In the genomic region with DNA sequence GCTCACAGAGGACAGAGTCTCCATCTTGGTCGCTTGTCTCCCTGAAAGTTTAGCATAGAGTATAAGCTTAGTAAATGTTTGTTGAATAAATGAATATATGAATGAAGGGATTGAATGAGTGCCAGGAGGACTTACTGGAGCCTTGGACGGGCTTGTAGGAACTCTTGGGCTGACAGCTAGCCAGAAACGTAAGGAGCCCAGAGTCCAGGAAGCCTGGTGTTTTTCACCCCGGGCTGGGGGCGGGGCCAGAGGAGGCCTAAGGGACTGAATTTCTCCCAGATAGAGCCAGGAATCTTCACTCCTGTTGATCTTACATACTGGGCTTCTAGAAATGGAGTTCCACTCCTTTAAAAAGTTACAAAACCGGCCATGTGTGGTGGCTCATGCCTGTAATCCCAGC, we compare ENCODE assay signal across 21 cellular contexts.
A peak's percentile ranks its signal among the peaks of the same experiment; 100 is the strongest.
DNase-seq lines count a peak whose midpoint lies in the region; ATAC-seq, FAIRE-seq and TF ChIP-seq lines count a peak whose summit lies in the region.
"Had no signal": no experiment of that assay in that cellular context is flagged by ENCODE, and none has a peak within 500 bp of the region (broad histone marks: within the 10 kb centered on the region; RNA-seq: fewer than 3 reads in every experiment).

No MANE protein-coding gene starts in this region.

- H3K4me3 ChIP-seq in esophagus muscularis mucosa = no peak overlapping the region
- no peak overlapping the region for H3K4me3 ChIP-seq in left lung
- H3K4me3 ChIP-seq in smooth muscle cell = no peak overlapping the region
- H3K4me3 ChIP-seq: adrenal gland, prostate gland had no signal

- H2AFZ ChIP-seq in smooth muscle cell (ENCODE audit: low read depth) = no peak overlapping the region

- no peak for TF ChIP-seq EP300 in esophagus muscularis mucosa (IDR thresholded peaks at IDR 0.05)

- peak overlapping the region; percentile 35 for H3K4me2 ChIP-seq in smooth muscle cell

- peak; percentile 74 for ATAC-seq in left lung
- ATAC-seq: natural killer cell had no signal

- H4K20me1 ChIP-seq in smooth muscle cell (ENCODE audit: low read depth) = no peaks in the 10 kb centered on the region

- 37% methylated on average over 3 of the region's 6 CpGs for WGBS in esophagus muscularis mucosa
- WGBS in smooth muscle cell (ENCODE audit: low lambda C conversion rate) = 50% methylated on average over 6 of the region's 6 CpGs

- DNase-seq in ELF-1 (ENCODE audit: low read depth, low spot score) (peak; percentile 75), esophagus muscularis mucosa (ENCODE audit: extremely low spot score) (peak; percentile 91), left lung (peak in 1 of 2 donors; percentile 61), smooth muscle cell (lab: John Stamatoyannopoulos, UW; ENCODE audit: unreplicated experiment) (no peak), NCI-H510A treated with DMSO at 0.1 percent for 48 hours (lab: John Stamatoyannopoulos, UW) (no peak), NCI-H345 treated with DMSO at 0.1 percent for 48 hours (lab: John Stamatoyannopoulos, UW; ENCODE audit: unreplicated experiment) (no peak), NCI-H2107 (lab: John Stamatoyannopoulos, UW) (no peak), HTR-8/SVneo (ENCODE audit: insufficient read length, low spot score) (no peak)
- DNase-seq: activated CD4-positive, alpha-beta T cell treated with anti-CD3 and anti-CD28 coated beads, Interleukin-2, amount 10 ng/mL, durations not matched to agents 7 days and 5 days; activated CD8-positive, alpha-beta memory T cell treated with anti-CD3 and anti-CD28 coated beads, Interleukin-2, amount 50 U/mL, for 48 hours; activated effector memory CD4-positive, alpha-beta T cell treated with Interleukin-2 at 50 U/mL for 16 hours; DND-41; immature natural killer cell; Karpas-422; mesendoderm; natural killer cell; NCI-H1092 treated with DMSO at 0.1 percent for 48 hours; NCI-H2081 treated with DMSO at 0.1 percent for 48 hours; NCI-H526 had no signal

- H3K4me1 ChIP-seq in esophagus muscularis mucosa (peaks cover 0 to 17% (median 16%) of the 10 kb centered on the region in 4 donors), left lung (peaks cover 6 to 16% of the 10 kb centered on the region in 2 donors), smooth muscle cell (ENCODE audit: low read depth) (peaks cover 6% of the 10 kb centered on the region)
- H3K4me1 ChIP-seq: adrenal gland, prostate gland had no signal

- no peaks in the 10 kb centered on the region for H3K36me3 ChIP-seq in esophagus muscularis mucosa
- H3K36me3 ChIP-seq in left lung = no peaks in the 10 kb centered on the region
- no peaks in the 10 kb centered on the region for H3K36me3 ChIP-seq in smooth muscle cell (ENCODE audit: low read depth)
- H3K36me3 ChIP-seq: adrenal gland, prostate gland had no signal

- no peaks in the 10 kb centered on the region for H3F3A ChIP-seq in smooth muscle cell (ENCODE audit: low read depth)

- H3K9ac ChIP-seq in smooth muscle cell (ENCODE audit: low read depth) = no peak overlapping the region

- intact Hi-C loops in esophagus muscularis mucosa (cut with DNase I) = no loop called here
- intact Hi-C loops in left lung (cut with DNase I) = no loop called here

- no peak for TF ChIP-seq POLR2A in esophagus muscularis mucosa (IDR thresholded peaks at IDR 0.05; ENCODE audit: low read depth)

- H3K27ac ChIP-seq in esophagus muscularis mucosa (replicated peaks in 1 of 4) = peak overlapping the region in 2 of 4 donors; percentile 2 to 38
- peak overlapping the region; percentile 63 to 76 for H3K27ac ChIP-seq in left lung
- peak overlapping the region; percentile 8 for H3K27ac ChIP-seq in smooth muscle cell (ENCODE audit: low read depth)
- H3K27ac ChIP-seq: adrenal gland, prostate gland had no signal

- TF ChIP-seq CTCF in esophagus muscularis mucosa (IDR thresholded peaks at IDR 0.05) (no peak), left lung (IDR thresholded peaks at IDR 0.05) (no peak), smooth muscle cell (IDR thresholded peaks at IDR 0.05; ENCODE audit: borderline replicate concordance, insufficient read depth, poor library complexity, severe bottlenecking) (no peak)

- no peaks in the 10 kb centered on the region for H3K79me2 ChIP-seq in smooth muscle cell (ENCODE audit: low read depth)

- H3K27me3 ChIP-seq in esophagus muscularis mucosa = peaks cover 0 to 31% (median 0%) of the 10 kb centered on the region in 4 donors
- peaks cover 0 to 18% of the 10 kb centered on the region in 2 donors for H3K27me3 ChIP-seq in left lung
- H3K27me3 ChIP-seq in smooth muscle cell (ENCODE audit: low read depth) = no peaks in the 10 kb centered on the region
- H3K27me3 ChIP-seq: adrenal gland had no signal

- H3K9me3 ChIP-seq in esophagus muscularis mucosa = peaks cover 0 to 8% (median 0%) of the 10 kb centered on the region in 4 donors
- H3K9me3 ChIP-seq in left lung = peaks cover 0 to 8% of the 10 kb centered on the region in 2 donors
- H3K9me3 ChIP-seq in smooth muscle cell (replicated peaks; ENCODE audit: low read depth) = no peaks in the 10 kb centered on the region
- H3K9me3 ChIP-seq: adrenal gland, prostate gland had no signal

- FAIRE-seq in HTR-8/SVneo (lab: Jason Lieb, UNC) = no peak

Comparison
In these comparisons a context has a peak if more than half of its experiments do, and no peak if none do; other contexts are left out.
1. DNase-seq: peak in ELF-1 (single experiment) and esophagus muscularis mucosa (single experiment); none in smooth muscle cell (single experiment), NCI-H510A treated with DMSO at 0.1 percent for 48 hours (single experiment), NCI-H345 treated with DMSO at 0.1 percent for 48 hours (single experiment), NCI-H2107 (single experiment) and HTR-8/SVneo (single experiment).